ENCODE assay signal across 9 cellular contexts in the genomic region with DNA sequence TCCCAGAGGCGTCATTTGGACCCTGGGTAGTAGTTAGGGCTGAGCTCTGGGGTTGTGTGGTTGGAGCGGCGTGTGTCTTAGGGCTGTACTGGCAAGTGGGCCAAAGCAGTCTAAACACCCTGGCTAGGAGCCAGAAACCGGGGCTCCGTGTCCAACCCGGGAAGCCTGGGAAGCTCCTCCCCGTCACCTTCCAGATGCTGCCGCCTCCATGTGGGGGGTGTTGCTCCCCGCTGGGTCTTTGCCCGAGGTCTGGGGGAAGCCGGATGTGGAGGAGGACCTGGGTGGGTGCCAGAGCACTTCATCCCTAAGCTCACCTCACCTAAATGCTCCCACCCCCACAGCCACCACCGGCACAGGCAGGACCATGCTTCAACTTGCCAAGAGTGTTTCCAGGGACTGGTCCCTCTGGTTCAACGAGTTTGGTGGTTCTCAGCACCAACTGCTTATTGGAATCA. TPM values are rescaled to one million over a fixed set of nuclear protein-coding genes. Genes with fewer than 3 reads are reported as not detected.
DNase-seq lines count a peak whose midpoint lies in the region; ATAC-seq, FAIRE-seq and TF ChIP-seq lines count a peak whose summit lies in the region.
"Had no signal": no experiment of that assay in that cellular context is flagged by ENCODE, and none has a peak within 500 bp of the region (broad histone marks: within the 10 kb centered on the region; RNA-seq: fewer than 3 reads in every experiment).

No MANE protein-coding gene starts in this region.

- H3K4me1 ChIP-seq in esophagus (ENCODE audit: control insufficient read depth in 2 of 2, insufficient read depth in 2 of 2, low read length in 1 of 2) (peaks cover 7 to 16% of the 10 kb centered on the region in 2 donors), pancreas (peaks cover 4 to 10% (median 6%) of the 10 kb centered on the region in 3 donors)

- H3K27me3 ChIP-seq in esophagus (ENCODE audit: control insufficient read depth in 1 of 2, insufficient read depth in 2 of 2, low read length in 2 of 2) = no peaks in the 10 kb centered on the region
- H3K27me3 ChIP-seq in pancreas = no peaks in the 10 kb centered on the region

- intact Hi-C loops in pancreas (cut with DNase I) = no loop called here

- peak overlapping the region; percentile 20 to 31 for H3K4me3 ChIP-seq in esophagus (ENCODE audit: low read depth in 1 of 2, low read length in 2 of 2)
- H3K4me3 ChIP-seq in pancreas = peak overlapping the region in 1 of 4 donors; percentile 12
- H3K4me3 ChIP-seq: thoracic aorta had no signal

- TF ChIP-seq CTCF in pancreas (IDR thresholded peaks at IDR 0.05) = no peak

- no peak for FAIRE-seq in pancreas (lab: Jason Lieb, UNC)

- H3K9me3 ChIP-seq in esophagus (ENCODE audit: control insufficient read depth in 2 of 2, insufficient read depth in 1 of 2, low read depth in 1 of 2, low read length in 1 of 2) (no peaks in the 10 kb centered on the region), pancreas (no peaks in the 10 kb centered on the region)
- H3K9me3 ChIP-seq: thoracic aorta had no signal

- peaks cover 0 to 3% of the 10 kb centered on the region in 2 donors for H3K36me3 ChIP-seq in esophagus (ENCODE audit: control insufficient read depth in 2 of 2, insufficient read depth in 2 of 2, low read length in 1 of 2)
- H3K36me3 ChIP-seq in pancreas = no peaks in the 10 kb centered on the region
- H3K36me3 ChIP-seq: thoracic aorta had no signal

- ATAC-seq in pancreas = peak; percentile 82 to 90 (median 85)

- WGBS in esophagus, 2 donors = 17 to 31% methylated on average over 13 of the region's 13 CpGs
- WGBS in pancreas, 2 donors = 9 to 11% methylated on average over 13 of the region's 13 CpGs

- H3K27ac ChIP-seq in esophagus (ENCODE audit: low read depth in 2 of 2, low read length in 1 of 2) = peak overlapping the region; percentile 70 to 88
- peak overlapping the region in 1 of 4 donors; percentile 22 for H3K27ac ChIP-seq in pancreas
- H3K27ac ChIP-seq: thoracic aorta had no signal

- peak; percentile 98 for DNase-seq in DMS79 treated with DMSO at 0.1 percent for 48 hours (lab: John Stamatoyannopoulos, UW)
- peak; percentile 70 for DNase-seq in NCI-H2196 (lab: John Stamatoyannopoulos, UW; ENCODE audit: unreplicated experiment)
- peak; percentile 60 to 89 (median 78) for DNase-seq in pancreas
- DNase-seq in NOMO-1 (lab: John Stamatoyannopoulos, UW; ENCODE audit: unreplicated experiment in 2 of 2) = no peak
- no peak for DNase-seq in NCI-H2107 treated with DMSO at 0.1 percent for 48 hours (lab: John Stamatoyannopoulos, UW; ENCODE audit: unreplicated experiment)
- DNase-seq in stimulated activated CD4-positive, alpha-beta T cell treated with anti-CD3 and anti-CD28 coated beads, Interleukin-2, amount 100 ng/mL, for 24 hours = no peak
- DNase-seq in NCI-H1436 (lab: John Stamatoyannopoulos, UW) = no peak

RNA-seq across cellular contexts. Expression of a gene that starts 25.4 kb away (rescaled TPM):
- 1 to 10 TPM; 4.5 to 6.7 TPM for polyA plus RNA-seq in esophagus
- 1 to 10 TPM; 4.1 to 8.6 (median 4.8) TPM for total RNA-seq in pancreas
- 1 to 10 TPM; 1.5 to 4.4 TPM for polyA plus RNA-seq in pancreas

Comparison
In these comparisons a context has a peak if more than half of its experiments do, and no peak if none do; other contexts are left out.
1. DNase-seq: peak in DMS79 treated with DMSO at 0.1 percent for 48 hours (single experiment), NCI-H2196 (single experiment) and pancreas (6 of 6); none in NOMO-1 (0 of 2), NCI-H2107 treated with DMSO at 0.1 percent for 48 hours (single experiment), stimulated activated CD4-positive, alpha-beta T cell treated with anti-CD3 and anti-CD28 coated beads, Interleukin-2, amount 100 ng/mL, for 24 hours (0 of 2) and NCI-H1436 (single experiment).